Comparison of ENCODE assay signal across 2 cellular contexts in genomic region chr7:73005693-73006447, GRCh38.
TF ChIP-seq lines count a peak whose summit lies in the region.

No MANE protein-coding gene starts in this region.

TF ChIP-seq in H1, 55 proteins besides CTCF, POLR2A, EP300 and RAD21:
- TF ChIP-seq POLR2AphosphoS5 (IDR thresholded peaks at IDR 0.05; ENCODE audit: low read depth, low read length) (peak; percentile 89), PHF8 (conservative IDR thresholded peaks at IDR 0.05; ENCODE audit: low read depth, low read length) (peak; percentile 29; the same call in 1 of the 2 replicates), TBP (IDR thresholded peaks at IDR 0.05; ENCODE audit: low read depth, low read length) (peak; percentile 84), TAF1 (IDR thresholded peaks at IDR 0.05; ENCODE audit: low read depth, low read length) (peak; percentile 90)

TF ChIP-seq in HepG2, 621 proteins besides CTCF, POLR2A, EP300 and RAD21 (continues in another document):
- peak; percentile 61 for TF ChIP-seq SALL1 (CRISPR knock-in tag; IDR thresholded peaks at IDR 0.05)
- TF ChIP-seq ZNF362 (CRISPR knock-in tag; IDR thresholded peaks at IDR 0.05; ENCODE audit: borderline replicate concordance): peak; percentile 99
- peak; percentile 82; the same call in 1 of the 2 replicates for TF ChIP-seq ZNF124 (CRISPR knock-in tag; IDR thresholded peaks at IDR 0.05)
- peak; percentile 63; the same call in 1 of the 2 replicates for TF ChIP-seq ZNF776 (CRISPR knock-in tag; IDR thresholded peaks at IDR 0.05)
- 0 out of 2 replicates have a peak, but pooled peaks have one; percentile 46 for TF ChIP-seq ZBTB7B (CRISPR knock-in tag; IDR thresholded peaks at IDR 0.05)
- TF ChIP-seq HBP1 (CRISPR knock-in tag; IDR thresholded peaks at IDR 0.05; ENCODE audit: low read depth): 0 out of 2 replicates have a peak, but pooled peaks have one; percentile 56
- peak; percentile 47 for TF ChIP-seq ZMYM4 (CRISPR knock-in tag; IDR thresholded peaks at IDR 0.05)
- TF ChIP-seq CEBPG (CRISPR knock-in tag; IDR thresholded peaks at IDR 0.05): 0 out of 2 replicates have a peak, but pooled peaks have one; percentile 14
- peak; percentile 29; the same call in 1 of the 2 replicates for TF ChIP-seq GABPA (IDR thresholded peaks at IDR 0.05; ENCODE audit: low read depth, low read length)
- TF ChIP-seq GABPA (CRISPR knock-in tag; IDR thresholded peaks at IDR 0.05; ENCODE audit: low read depth): peak; percentile 71
- TF ChIP-seq HDAC1 (CRISPR knock-in tag; IDR thresholded peaks at IDR 0.05): peak; percentile 34; the same call in 1 of the 2 replicates
- TF ChIP-seq NR2C2 (CRISPR knock-in tag; IDR thresholded peaks at IDR 0.05; ENCODE audit: borderline replicate concordance): peak; percentile 93
- TF ChIP-seq KMT2B (CRISPR knock-in tag; IDR thresholded peaks at IDR 0.05): peak; percentile 68; the same call in 1 of the 2 replicates
- TF ChIP-seq PATZ1 (CRISPR knock-in tag; IDR thresholded peaks at IDR 0.05): peak; percentile 23; the same call in 1 of the 2 replicates
- 0 out of 2 replicates have a peak, but pooled peaks have one; percentile 29 for TF ChIP-seq ZBTB3 (CRISPR knock-in tag; IDR thresholded peaks at IDR 0.05; ENCODE audit: borderline replicate concordance, low read depth)
- peak; percentile 81 for TF ChIP-seq SP2 (CRISPR knock-in tag; IDR thresholded peaks at IDR 0.05)
- 0 out of 2 replicates have a peak, but pooled peaks have one; percentile 24 for TF ChIP-seq ELF3 (CRISPR knock-in tag; IDR thresholded peaks at IDR 0.05)
- peak in 1 of 2 experiments; percentile 70; a peak in 2 of 4 replicates for TF ChIP-seq HMGXB4 (CRISPR knock-in tag; IDR thresholded peaks at IDR 0.05; ENCODE audit: borderline replicate concordance in 1 of 2, low read depth in 1 of 2)
- 0 out of 2 replicates have a peak, but pooled peaks have one; percentile 54 for TF ChIP-seq ZBTB25 (CRISPR knock-in tag; IDR thresholded peaks at IDR 0.05)
- peak; percentile 54; the same call in 1 of the 2 replicates for TF ChIP-seq UBTF (CRISPR knock-in tag; IDR thresholded peaks at IDR 0.05)
- TF ChIP-seq SALL2 (CRISPR knock-in tag; IDR thresholded peaks at IDR 0.05): peak; percentile 46; the same call in 1 of the 2 replicates
- peak; percentile 20; the same call in 1 of the 2 replicates for TF ChIP-seq MED1 (CRISPR knock-in tag; IDR thresholded peaks at IDR 0.05)
- peak; percentile 32; the same call in 1 of the 2 replicates for TF ChIP-seq ZFX (CRISPR knock-in tag; IDR thresholded peaks at IDR 0.05; ENCODE audit: low read depth)
- 0 out of 2 replicates have a peak, but pooled peaks have one; percentile 48 for TF ChIP-seq MXD1 (CRISPR knock-in tag; IDR thresholded peaks at IDR 0.05)
- TF ChIP-seq GATA4 (IDR thresholded peaks at IDR 0.05; ENCODE audit: borderline replicate concordance, low read depth): peak; percentile 78; the same call in 1 of the 2 replicates
- peak; percentile 77; the same call in 1 of the 2 replicates for TF ChIP-seq SIN3A (IDR thresholded peaks at IDR 0.05; ENCODE audit: borderline replicate concordance, low read depth, low read length)
- peak; percentile 45; the same call in 1 of the 2 replicates for TF ChIP-seq YEATS4 (CRISPR knock-in tag; IDR thresholded peaks at IDR 0.05; ENCODE audit: borderline replicate concordance)
- peak; percentile 86 for TF ChIP-seq DRAP1 (CRISPR knock-in tag; IDR thresholded peaks at IDR 0.05)
- TF ChIP-seq SP4 (CRISPR knock-in tag; IDR thresholded peaks at IDR 0.05): peak; percentile 69; the same call in 1 of the 2 replicates
- peak; percentile 63 for TF ChIP-seq ELF1 (CRISPR knock-in tag; IDR thresholded peaks at IDR 0.05)
- 0 out of 2 replicates have a peak, but pooled peaks have one; percentile 59 for TF ChIP-seq ZNF792 (CRISPR knock-in tag; IDR thresholded peaks at IDR 0.05)
- peak; percentile 85 for TF ChIP-seq NFYC (CRISPR knock-in tag; IDR thresholded peaks at IDR 0.05)
- TF ChIP-seq KAT7 (CRISPR knock-in tag; IDR thresholded peaks at IDR 0.05; ENCODE audit: borderline replicate concordance): 0 out of 2 replicates have a peak, but pooled peaks have one; percentile 43
- TF ChIP-seq PAXIP1 (CRISPR knock-in tag; conservative IDR thresholded peaks at IDR 0.05): 0 out of 2 replicates have a peak, but pooled peaks have one; percentile 29
- TF ChIP-seq NFKB2 (CRISPR knock-in tag; IDR thresholded peaks at IDR 0.05; ENCODE audit: borderline replicate concordance): 0 out of 2 replicates have a peak, but pooled peaks have one; percentile 49
- peak; percentile 46 for TF ChIP-seq GATAD2A (CRISPR knock-in tag; IDR thresholded peaks at IDR 0.05)
- TF ChIP-seq ZNF574 (CRISPR knock-in tag; IDR thresholded peaks at IDR 0.05): peak; percentile 74
- peak; percentile 12; the same call in 1 of the 2 replicates for TF ChIP-seq TARDBP (CRISPR knock-in tag; IDR thresholded peaks at IDR 0.05)
- 0 out of 2 replicates have a peak, but pooled peaks have one; percentile 37 for TF ChIP-seq PITX1 (CRISPR knock-in tag; IDR thresholded peaks at IDR 0.05)
- TF ChIP-seq ZFP90 (CRISPR knock-in tag; IDR thresholded peaks at IDR 0.05; ENCODE audit: borderline replicate concordance): 0 out of 2 replicates have a peak, but pooled peaks have one; percentile 9
- 0 out of 2 replicates have a peak, but pooled peaks have one; percentile 16 for TF ChIP-seq TSC22D2 (CRISPR knock-in tag; IDR thresholded peaks at IDR 0.05; ENCODE audit: borderline replicate concordance)
